ENCODE assay signal across 21 cellular contexts in genomic region chr9:5670079-5670478, GRCh38.
"Had no signal": no experiment of that assay in that cellular context is flagged by ENCODE, and none has a peak within 500 bp of the region (broad histone marks: within the 10 kb centered on the region; RNA-seq: fewer than 3 reads in every experiment).

No MANE protein-coding gene starts in this region.

- H3K27me3 Mint-ChIP-seq: activated CD8-positive, alpha-beta T cell treated with anti-CD3 and anti-CD28 coated beads for 36 hours; activated naive CD8-positive, alpha-beta T cell treated with anti-CD3 and anti-CD28 coated beads, Interleukin-2, amount 10 ng/mL, durations not matched to agents 7 days and 5 days had no signal

- H3K27ac Mint-ChIP-seq: activated CD8-positive, alpha-beta T cell treated with anti-CD3 and anti-CD28 coated beads for 36 hours; activated naive CD8-positive, alpha-beta T cell treated with anti-CD3 and anti-CD28 coated beads, Interleukin-2, amount 10 ng/mL, durations not matched to agents 7 days and 5 days; T-helper 1 cell treated with Interleukin-12 subunit alpha and Interleukin-12 subunit beta and Interleukin-4 antibody, amounts not matched to agents 30 μg/mL and 1 μg/mL, for 36 hours had no signal

- DNase-seq: activated CD4-positive, alpha-beta T cell treated with anti-CD3 and anti-CD28 coated beads for 4 hours; activated CD8-positive, alpha-beta memory T cell treated with anti-CD3 and anti-CD28 coated beads, Interleukin-2, amount 50 U/mL, for 4 hours; activated CD8-positive, alpha-beta T cell treated with anti-CD3 and anti-CD28 coated beads for 36 hours; activated naive CD4-positive, alpha-beta T cell treated with anti-CD3 and anti-CD28 coated beads, Interleukin-2, amount 50 U/mL, for 16 hours; activated naive CD8-positive, alpha-beta T cell treated with anti-CD3 and anti-CD28 coated beads, Interleukin-2, amount 10 ng/mL, durations not matched to agents 7 days and 5 days; adrenal gland; aorta; NCI-H1092; NCI-H1417; NCI-H1694; NCI-H2029; NCI-H345; NCI-H510A; NCI-H526 treated with DMSO at 0.1 percent for 48 hours; NCI-H82; SHP77; SW 1271 had no signal

- H3K4me3 Mint-ChIP-seq: activated CD8-positive, alpha-beta T cell treated with anti-CD3 and anti-CD28 coated beads for 36 hours; activated naive CD8-positive, alpha-beta T cell treated with anti-CD3 and anti-CD28 coated beads, Interleukin-2, amount 10 ng/mL, durations not matched to agents 7 days and 5 days; T-helper 1 cell treated with Interleukin-12 subunit alpha and Interleukin-12 subunit beta and Interleukin-4 antibody, amounts not matched to agents 30 μg/mL and 1 μg/mL, for 36 hours had no signal

- H3K4me3 ChIP-seq: adrenal gland, SJSA1 had no signal

- H3K9me3 ChIP-seq: adrenal gland, SJSA1 had no signal

- H3K9ac ChIP-seq: KMS-11 had no signal

- H3K27ac ChIP-seq: adrenal gland, KMS-11, RWPE1, SJSA1 had no signal

- H3K4me1 ChIP-seq: SJSA1 had no signal

- H3K27me3 ChIP-seq: adrenal gland, SJSA1 had no signal

- H3K36me3 ChIP-seq: adrenal gland had no signal
